12 cellular contexts compared by ENCODE assay signal in genomic region chr20:43722153-43722505, GRCh38.
DNase-seq lines count a peak whose midpoint lies in the region; ATAC-seq and TF ChIP-seq lines count a peak whose summit lies in the region.
"Had no signal": no experiment of that assay in that cellular context is flagged by ENCODE, and none has a peak within 500 bp of the region (broad histone marks: within the 10 kb centered on the region; RNA-seq: fewer than 3 reads in every experiment).

No MANE protein-coding gene starts in this region.

- POLR2A ChIA-PET in RWPE1 (lab: Yijun Ruan, JAX; ENCODE audit: low non-redundant PET), result no interaction called here

- peak overlapping the region; percentile 31 for H3K4me3 Mint-ChIP-seq in activated naive CD4-positive, alpha-beta T cell treated with anti-CD3 and anti-CD28 coated beads, Interleukin-2, amount 50 U/mL, for 24 hours

- H3K27ac Mint-ChIP-seq in activated naive CD4-positive, alpha-beta T cell treated with anti-CD3 and anti-CD28 coated beads, Interleukin-2, amount 50 U/mL, for 24 hours, result peak overlapping the region; percentile 8

- TF ChIP-seq CTCF in GM12865 (IDR thresholded peaks at IDR 0.05; ENCODE audit: insufficient read depth, low read depth, low read length, missing control alignments) (no peak), RWPE1 (conservative IDR thresholded peaks at IDR 0.05; ENCODE audit: low read depth) (no peak)

- DNase-seq in GM12865 (ENCODE audit: low read depth) (peak; percentile 22), GM19238 (ENCODE audit: insufficient read length, low spot score) (no peak), NCI-H345 treated with DMSO at 0.1 percent for 48 hours (lab: John Stamatoyannopoulos, UW; ENCODE audit: unreplicated experiment) (no peak), NCI-H1092 (lab: John Stamatoyannopoulos, UW) (no peak), RWPE1 (ENCODE audit: low spot score) (no peak)
- DNase-seq in stimulated activated CD4-positive, alpha-beta T cell treated with anti-CD3 and anti-CD28 coated beads, Interleukin-4, amount 100 ng/mL, for 1 hour, result peak; percentile 54
- DNase-seq: brain microvascular endothelial cell; NCI-H1048; NK-92 treated with Interleukin-12 subunit alpha and Interleukin-12 subunit beta, amount 100 ng/mL, for 24 hours; sigmoid colon had no signal

- no peaks in the 10 kb centered on the region for H3K27me3 Mint-ChIP-seq in activated naive CD4-positive, alpha-beta T cell treated with anti-CD3 and anti-CD28 coated beads, Interleukin-2, amount 50 U/mL, for 24 hours

- ATAC-seq in activated CD4-positive, CD25-positive, alpha-beta regulatory T cell treated with anti-CD3 and anti-CD28 coated beads, Interleukin-2, amount 50 U/mL, for 24 hours, result peak; percentile 78 to 83

- CTCF ChIA-PET in RWPE1 (lab: Yijun Ruan, JAX), result no interaction called here

- no peak overlapping the region for H3K27ac ChIP-seq in RWPE1
- H3K27ac ChIP-seq: brain microvascular endothelial cell, sigmoid colon had no signal

- no peaks in the 10 kb centered on the region for H3K9me3 Mint-ChIP-seq in activated naive CD4-positive, alpha-beta T cell treated with anti-CD3 and anti-CD28 coated beads, Interleukin-2, amount 50 U/mL, for 24 hours

- peaks cover 74% of the 10 kb centered on the region for H3K4me1 Mint-ChIP-seq in activated naive CD4-positive, alpha-beta T cell treated with anti-CD3 and anti-CD28 coated beads, Interleukin-2, amount 50 U/mL, for 24 hours

- no peak overlapping the region for H3K4me3 ChIP-seq in GM12865 (ENCODE audit: low read depth, low read length)
- H3K4me3 ChIP-seq: sigmoid colon had no signal

- no peaks in the 10 kb centered on the region for H3K36me3 Mint-ChIP-seq in activated naive CD4-positive, alpha-beta T cell treated with anti-CD3 and anti-CD28 coated beads, Interleukin-2, amount 50 U/mL, for 24 hours

Comparison
In these comparisons a context has a peak if more than half of its experiments do, and no peak if none do; other contexts are left out.
1. DNase-seq: peak in GM12865 (single experiment) and stimulated activated CD4-positive, alpha-beta T cell treated with anti-CD3 and anti-CD28 coated beads, Interleukin-4, amount 100 ng/mL, for 1 hour (single experiment); none in GM19238 (single experiment), NCI-H345 treated with DMSO at 0.1 percent for 48 hours (single experiment), NCI-H1092 (single experiment) and RWPE1 (single experiment).